25 cellular contexts compared by ENCODE assay signal in genomic region chr6:145906144-145906543, GRCh38. TPM values are rescaled to one million over a fixed set of nuclear protein-coding genes. Genes with fewer than 3 reads are reported as not detected.
A peak's percentile ranks its signal among the peaks of the same experiment; 100 is the strongest.
DNase-seq lines count a peak whose midpoint lies in the region; ATAC-seq, FAIRE-seq and TF ChIP-seq lines count a peak whose summit lies in the region.
"Had no signal": no experiment of that assay in that cellular context is flagged by ENCODE, and none has a peak within 500 bp of the region (broad histone marks: within the 10 kb centered on the region; RNA-seq: fewer than 3 reads in every experiment).

No MANE protein-coding gene starts in this region.

- peak overlapping the region; percentile 7 for H3K27ac Mint-ChIP-seq in T-helper 2 cell treated with Interferon-gamma antibody and Interleukin-4, amounts not matched to agents 5 μg/mL and 100 μg/mL, for 36 hours
- H3K27ac Mint-ChIP-seq in CD4-positive, CD25-positive, alpha-beta regulatory T cell: peak overlapping the region in 2 of 3 donors; percentile 13 to 35
- H3K27ac Mint-ChIP-seq: B cell had no signal

- no TSS peak for BruUV-seq in K562 (replicated peaks; lab: Mats Ljungman, UMichigan)

- H3K79me2 ChIP-seq in K562 (ENCODE audit: control insufficient read depth, insufficient read depth, low read length): no peaks in the 10 kb centered on the region

- POLR2A ChIA-PET in K562 (lab: Yijun Ruan, JAX): no interaction called here

- H2AFZ ChIP-seq in K562 (ENCODE audit: low read depth, low read length): no peak overlapping the region

- CTCF ChIA-PET in K562 (lab: Yijun Ruan, JAX; ENCODE audit: low intra/inter-chr PET ratio): interaction anchor here (0.6 kb wide), 1 partner anchor 33 kb away, joined by 3 read pairs; no protein-coding TSS in a partner anchor

- no peaks in the 10 kb centered on the region for H3K9me3 Mint-ChIP-seq in T-helper 2 cell treated with Interferon-gamma antibody and Interleukin-4, amounts not matched to agents 5 μg/mL and 100 μg/mL, for 36 hours
- peaks cover 0 to 3% (median 0%) of the 10 kb centered on the region in 7 donors for H3K9me3 Mint-ChIP-seq in CD4-positive, CD25-positive, alpha-beta regulatory T cell

- H3K9ac ChIP-seq in K562 (ENCODE audit: insufficient read depth in 1 of 2, low read depth in 2 of 2, low read length in 2 of 2): no peak overlapping the region
- H3K9ac ChIP-seq: KMS-11 had no signal

- H3K4me1 Mint-ChIP-seq in T-helper 2 cell treated with Interferon-gamma antibody and Interleukin-4, amounts not matched to agents 5 μg/mL and 100 μg/mL, for 36 hours (ENCODE audit: low read depth): peaks cover 6% of the 10 kb centered on the region
- peaks cover 0 to 11% (median 7%) of the 10 kb centered on the region in 4 donors for H3K4me1 Mint-ChIP-seq in CD4-positive, CD25-positive, alpha-beta regulatory T cell

- H3K4me3 Mint-ChIP-seq in T-helper 2 cell treated with Interferon-gamma antibody and Interleukin-4, amounts not matched to agents 5 μg/mL and 100 μg/mL, for 36 hours: no peak overlapping the region
- no peak overlapping the region for H3K4me3 Mint-ChIP-seq in CD4-positive, CD25-positive, alpha-beta regulatory T cell
- H3K4me3 Mint-ChIP-seq: B cell had no signal

- no peaks in the 10 kb centered on the region for H3K27me3 Mint-ChIP-seq in T-helper 2 cell treated with Interferon-gamma antibody and Interleukin-4, amounts not matched to agents 5 μg/mL and 100 μg/mL, for 36 hours (ENCODE audit: low read depth)
- no peaks in the 10 kb centered on the region for H3K27me3 Mint-ChIP-seq in CD4-positive, CD25-positive, alpha-beta regulatory T cell
- H3K27me3 Mint-ChIP-seq: B cell had no signal

- peaks cover 39% of the 10 kb centered on the region for H3K36me3 Mint-ChIP-seq in T-helper 2 cell treated with Interferon-gamma antibody and Interleukin-4, amounts not matched to agents 5 μg/mL and 100 μg/mL, for 36 hours (ENCODE audit: low read depth)
- H3K36me3 Mint-ChIP-seq in CD4-positive, CD25-positive, alpha-beta regulatory T cell: peaks cover 55% of the 10 kb centered on the region

- no peak overlapping the region for H3K27ac ChIP-seq in CD4-positive, CD25-positive, alpha-beta regulatory T cell (ENCODE audit: insufficient read depth, low read length, poor library complexity, severe bottlenecking)
- H3K27ac ChIP-seq in K562 (ENCODE audit: extremely low read depth, low read depth, low read length) (no peak overlapping the region), psoas muscle (peak overlapping the region; percentile 86), Peyer's patch (no peak overlapping the region)
- H3K27ac ChIP-seq: 22Rv1, C4-2B, KMS-11 had no signal

- TF ChIP-seq EP300 in K562 (IDR thresholded peaks at IDR 0.05; ENCODE audit: low read length): no peak

- H3K4me2 ChIP-seq in K562 (ENCODE audit: insufficient read depth, low read length): no peak overlapping the region
- H3K4me2 ChIP-seq: KMS-11 had no signal

- no peak for TF ChIP-seq RAD21 in K562 (CRISPR knock-in tag; conservative IDR thresholded peaks at IDR 0.05 in 1 of 2, IDR thresholded peaks at IDR 0.05 in 1 of 2)

- DNase-seq in T-helper 2 cell treated with Interferon-gamma antibody and Interleukin-4, amounts not matched to agents 5 μg/mL and 100 μg/mL, for 36 hours (ENCODE audit: low spot score): no peak
- DNase-seq in T-helper 2 cell: no peak
- no peak for DNase-seq in CD4-positive, CD25-positive, alpha-beta regulatory T cell
- DNase-seq in K562 (ENCODE audit: extremely low read depth in 1 of 4, low spot score in 3 of 4): no peak
- DNase-seq in psoas muscle: no peak
- DNase-seq in posterior vena cava (ENCODE audit: low spot score): no peak
- no peak for DNase-seq in RCC 7860 (ENCODE audit: low spot score)
- DNase-seq in Peyer's patch: no peak
- DNase-seq: HCEC 1CT, IMR-90, NCI-H1048, NCI-H1417 treated with DMSO at 0.1 percent for 48 hours, NCI-H187, NCI-H2081 treated with DMSO at 0.1 percent for 48 hours, NCI-H2171, NCI-H226, NCI-H510A, NCI-H69, SHP77 treated with DMSO at 0.1 percent for 48 hours had no signal

- FAIRE-seq in K562 (lab: Jason Lieb, UNC) (no peak), RCC 7860 (lab: Jason Lieb, UNC) (no peak)
- FAIRE-seq: D721Med, H1 had no signal

- in situ Hi-C loops in K562 (cut with MboI): no loop called here

- no peaks in the 10 kb centered on the region for H3K9me1 ChIP-seq in K562 (ENCODE audit: control insufficient read depth, insufficient read depth, low read length)

- H3K27me3 ChIP-seq in CD4-positive, CD25-positive, alpha-beta regulatory T cell (ENCODE audit: control insufficient read depth, insufficient read depth, low read length): no peaks in the 10 kb centered on the region
- no peaks in the 10 kb centered on the region for H3K27me3 ChIP-seq in K562 (ENCODE audit: control insufficient read depth in 2 of 2, insufficient read depth in 2 of 2, low read length in 2 of 2)
- H3K27me3 ChIP-seq in psoas muscle (ENCODE audit: insufficient read depth in 3 of 3, low read length in 2 of 3): no peaks in the 10 kb centered on the region
- no peaks in the 10 kb centered on the region for H3K27me3 ChIP-seq in Peyer's patch

- H3K4me1 ChIP-seq in CD4-positive, CD25-positive, alpha-beta regulatory T cell (ENCODE audit: control insufficient read depth, insufficient read depth, low read length, poor library complexity, severe bottlenecking): no peaks in the 10 kb centered on the region
- H3K4me1 ChIP-seq in K562 (replicated peaks in 1 of 2; ENCODE audit: control insufficient read depth in 2 of 2, insufficient read depth in 2 of 2, low read length in 2 of 2): no peaks in the 10 kb centered on the region
- H3K4me1 ChIP-seq in psoas muscle: peaks cover 41% of the 10 kb centered on the region
- no peaks in the 10 kb centered on the region for H3K4me1 ChIP-seq in Peyer's patch

- intact Hi-C loops in K562 (cut with micrococcal nuclease) (no loop called here), psoas muscle (cut with DNase I) (loop anchor here in 1 of 2 donors (5.0 kb wide), 1 partner anchor 56 kb away; the partner anchor contains the start of gene SHPRH), posterior vena cava (cut with DNase I) (no loop called here)

- no peaks in the 10 kb centered on the region for H3K9me3 ChIP-seq in CD4-positive, CD25-positive, alpha-beta regulatory T cell (ENCODE audit: control insufficient read depth in 2 of 2, low read length in 2 of 2)
- no peaks in the 10 kb centered on the region for H3K9me3 ChIP-seq in K562 (replicated peaks; ENCODE audit: control insufficient read depth, insufficient read depth, low read depth, low read length)
- H3K9me3 ChIP-seq in psoas muscle: no peaks in the 10 kb centered on the region
- H3K9me3 ChIP-seq in Peyer's patch: no peaks in the 10 kb centered on the region

- TF ChIP-seq POLR2A in K562 (conservative IDR thresholded peaks at IDR 0.05) (no peak), Peyer's patch (IDR thresholded peaks at IDR 0.05) (no peak)

- no peak overlapping the region for H3K4me3 ChIP-seq in CD4-positive, CD25-positive, alpha-beta regulatory T cell (ENCODE audit: low read depth, low read length)
- H3K4me3 ChIP-seq in K562: no peak overlapping the region
- H3K4me3 ChIP-seq in psoas muscle: no peak overlapping the region
- no peak overlapping the region for H3K4me3 ChIP-seq in Peyer's patch

- no peak for ATAC-seq in CD4-positive, CD25-positive, alpha-beta regulatory T cell (ENCODE audit: low read depth in 2 of 2)
- no peak for ATAC-seq in K562
- ATAC-seq in psoas muscle: no peak

- TF ChIP-seq CTCF in K562 (IDR thresholded peaks at IDR 0.05 in 2 of 3, conservative IDR thresholded peaks at IDR 0.05 in 1 of 3; ENCODE audit: insufficient read depth in 2 of 3, low read depth in 1 of 3, low read length in 3 of 3): no peak
- TF ChIP-seq CTCF in psoas muscle (IDR thresholded peaks at IDR 0.05): no peak
- no peak for TF ChIP-seq CTCF in Peyer's patch (IDR thresholded peaks at IDR 0.05)

- H4K20me1 ChIP-seq in K562 (replicated peaks; ENCODE audit: control insufficient read depth, insufficient read depth, low read length): no peaks in the 10 kb centered on the region

- H3K36me3 ChIP-seq in CD4-positive, CD25-positive, alpha-beta regulatory T cell (ENCODE audit: control insufficient read depth, insufficient read depth, low read length): peaks cover 48% of the 10 kb centered on the region
- H3K36me3 ChIP-seq in K562 (ENCODE audit: control insufficient read depth, insufficient read depth, low read length): peaks cover 89% of the 10 kb centered on the region
- peaks cover 3 to 43% of the 10 kb centered on the region in 2 donors for H3K36me3 ChIP-seq in psoas muscle (ENCODE audit: insufficient read depth in 1 of 2, low read depth in 1 of 2)
- peaks cover 0 to 43% (median 0%) of the 10 kb centered on the region in 3 donors for H3K36me3 ChIP-seq in Peyer's patch

TF ChIP-seq in K562, 482 proteins besides CTCF, POLR2A, EP300 and RAD21 (continues in another document):
- TF ChIP-seq POLR2AphosphoS2 (IDR thresholded peaks at IDR 0.05; ENCODE audit: low read length): 0 out of 2 replicates have a peak, but pooled peaks have one; percentile 43
- no peak for TF ChIP-seq FOSL1 (tag; conservative IDR thresholded peaks at IDR 0.05)

RNA-seq across cellular contexts. Expression of gene SHPRH, which starts 58.0 kb away (rescaled TPM):
- total RNA-seq in CD4-positive, CD25-positive, alpha-beta regulatory T cell: 23.9 TPM
- 1 to 10 TPM; 6.2 to 9.5 (median 7.4) TPM for polyA plus RNA-seq in CD4-positive, CD25-positive, alpha-beta regulatory T cell
- total RNA-seq in K562 (2011; cell fraction: chromatin; rRNA removed; ENCODE audit: low replicate concordance): 55.6 and 213 TPM in 2 replicates
- 19.7 and 32.4 TPM in 2 replicates for total RNA-seq in K562 (2011; cell fraction: nucleolus; rRNA removed)
- total RNA-seq in K562 (2011; cell fraction: nucleoplasm; rRNA removed): 54.6 and 86.8 TPM in 2 replicates
- 18.2 and 20.8 TPM in 2 replicates for total RNA-seq in K562 (2014; rRNA removed)
- 36.1 and 38.7 TPM in 2 replicates for total RNA-seq in K562 (2014; rRNA removed; fragmentation: Illumina TruSeq; extraction: Trizol)
- total RNA-seq in K562 (2015; rRNA removed; fragmentation: Illumina TruSeq; extraction: Trizol): 31.9 and 34.7 TPM in 2 replicates
- total RNA-seq in K562 (2021): 21.9 and 22.1 TPM in 2 replicates
- polyA plus RNA-seq in K562 (2011; rRNA removed): 21.5 and 26.9 TPM in 2 replicates
- 6.2 and 9.2 TPM in 2 replicates for polyA plus RNA-seq in K562 (2011; cell fraction: cytosol; rRNA removed)
- 34.0 and 42.3 TPM in 2 replicates for polyA plus RNA-seq in K562 (2011; cell fraction: nucleus; rRNA removed)
- 10.2 and 11.2 TPM in 2 replicates for polyA plus RNA-seq in K562 (2012)
- polyA plus RNA-seq in K562 (2014; fragmentation: Illumina TruSeq; extraction: Trizol): 18.5 and 23.0 TPM in 2 replicates
- polyA plus RNA-seq in K562 (2014; fragmentation: Nextera tagmentation; extraction: Ambion mirVana): 1 to 10 TPM; 7.3 to 8.0 TPM
- 13.1 and 16.0 TPM in 2 replicates for polyA plus RNA-seq in K562 (2014; rRNA removed)
- 90.4 and 112 TPM in 2 replicates for polyA minus RNA-seq in K562 (2011; rRNA and poly(A)+ RNA removed)
- polyA minus RNA-seq in K562 (2011; cell fraction: cytosol; rRNA and poly(A)+ RNA removed): 19.2 and 25.3 TPM in 2 replicates
- 87.8 and 164 TPM in 2 replicates for polyA minus RNA-seq in K562 (2011; cell fraction: nucleus; rRNA and poly(A)+ RNA removed)
- 10 to 100 TPM in 2 of 4 donors, 1 to 10 TPM in 2; 8.6 to 10.9 (median 9.9) TPM for total RNA-seq in psoas muscle
- polyA plus RNA-seq in psoas muscle: 1 to 10 TPM; 2.2 to 3.8 (median 2.4) TPM
- total RNA-seq in posterior vena cava: 10 to 100 TPM; 16.2 to 18.3 TPM
- total RNA-seq in Peyer's patch: 10 to 100 TPM; 24.0 to 80.0 (median 45.7) TPM
